In the genomic region with DNA sequence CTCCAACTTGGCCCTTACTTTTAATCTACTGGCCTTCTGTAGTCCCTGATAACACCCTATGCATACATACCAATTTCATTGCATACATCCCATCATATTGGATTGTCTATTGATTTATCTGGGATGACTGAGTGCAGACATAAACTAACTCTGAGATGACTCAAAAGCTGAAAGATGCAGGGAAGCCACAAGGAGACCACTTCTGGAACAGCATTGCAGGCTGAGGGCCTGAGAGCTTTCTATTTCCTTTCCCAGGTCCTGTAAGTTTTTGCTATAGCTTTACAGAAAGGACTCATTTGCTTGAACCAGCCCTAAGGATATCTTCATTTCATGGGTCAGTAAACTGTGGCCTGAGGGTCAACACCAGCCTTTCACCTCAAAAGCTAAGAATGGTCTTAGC, we compare ENCODE assay signal across 23 cellular contexts. TPM values are rescaled to one million over a fixed set of nuclear protein-coding genes. Genes with fewer than 3 reads are reported as not detected.
"Had no signal": no experiment of that assay in that cellular context is flagged by ENCODE, and none has a peak within 500 bp of the region (broad histone marks: within the 10 kb centered on the region; RNA-seq: fewer than 3 reads in every experiment).

No MANE protein-coding gene starts in this region.

- H3K36me3 ChIP-seq: SJSA1 had no signal

- H3K9me3 ChIP-seq: SJSA1 had no signal

- H3K27ac ChIP-seq: SJSA1, SK-N-MC had no signal

- H3K4me3 ChIP-seq: SJSA1, SK-N-MC had no signal

- DNase-seq: IMR-90, Karpas-422, KG1, MM.1S, NCI-H1092 treated with DMSO at 0.1 percent for 48 hours, NCI-H1436, NCI-H187, NCI-H2029, NCI-H2081 treated with DMSO at 0.1 percent for 48 hours, NCI-H2171, NCI-H226, NCI-H446, NCI-H510A, NCI-H524 treated with DMSO at 0.1 percent for 48 hours, NCI-H69, NCI-H774, Right ventricle myocardium superior, RPMI8226, SIG-M5 had no signal

- ATAC-seq: HepG2 had no signal

RNA-seq across cellular contexts. Expression of gene SPON1, which starts 15.1 kb away (rescaled TPM):
- total RNA-seq: HepG2, HT1080 had no signal
- polyA plus RNA-seq: HepG2 had no signal
